ENCODE assay signal across 31 cellular contexts in the genomic region with DNA sequence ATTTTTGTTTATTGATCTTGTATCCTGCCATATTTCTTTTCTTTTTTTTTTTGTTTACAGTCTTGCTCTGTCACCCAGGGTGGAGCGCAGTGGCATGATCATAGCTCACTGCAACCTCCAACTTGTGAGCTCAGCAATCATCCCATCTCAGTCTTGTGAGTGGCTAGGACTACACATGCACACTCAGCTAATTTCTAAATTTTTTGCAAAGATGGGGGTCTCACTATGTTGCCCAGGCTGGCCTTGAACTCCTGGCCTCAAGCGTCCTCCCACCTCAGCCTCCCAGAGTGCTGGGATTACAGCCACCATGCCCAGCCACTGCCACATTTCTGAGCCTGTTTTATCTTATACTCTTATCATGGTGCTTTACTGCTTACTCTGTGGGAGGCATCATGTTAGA.
"Had no signal": no experiment of that assay in that cellular context is flagged by ENCODE, and none has a peak within 500 bp of the region (broad histone marks: within the 10 kb centered on the region; RNA-seq: fewer than 3 reads in every experiment).

No MANE protein-coding gene starts in this region.

- H3K36me3 ChIP-seq: neural progenitor cell, ovary, spleen, suprapubic skin, tibial artery, transverse colon, upper lobe of right lung, uterus had no signal

- DNase-seq: natural killer cell; occipital lobe; ovary; posterior cingulate gyrus; psoas muscle; right cardiac atrium; spleen; stimulated activated CD4-positive, alpha-beta T cell treated with anti-CD3 and anti-CD28 coated beads, Interleukin-12 subunit alpha, Interleukin-12 subunit beta, amount 100 ng/mL, for 4 hours; stimulated activated CD4-positive, alpha-beta T cell treated with anti-CD3 and anti-CD28 coated beads, Interleukin-1b, Interleukin-23, amount 100 ng/mL, for 48 hours; stimulated activated CD4-positive, alpha-beta T cell treated with anti-CD3 and anti-CD28 coated beads, Interleukin-4, amount 100 ng/mL, for 1 hour; stimulated activated CD4-positive, alpha-beta T cell treated with anti-CD3 and anti-CD28 coated beads, Interleukin-4, amount 100 ng/mL, for 4 hours; stimulated activated CD8-positive, alpha-beta memory T cell treated with anti-CD3 and anti-CD28 coated beads, Interleukin-4, amount 100 ng/mL, for 48 hours; stimulated activated naive CD4-positive, alpha-beta T cell; stimulated activated naive CD8-positive, alpha-beta T cell treated with anti-CD3 and anti-CD28 coated beads, Interleukin-15, amount 100 ng/mL, for 72 hours; stimulated activated naive CD8-positive, alpha-beta T cell treated with anti-CD3 and anti-CD28 coated beads, Interleukin-15, Interleukin-2, amounts not matched to agents 100 U/mL and 50 U/mL, for 24 hours; substantia nigra; testis; tibial artery; transverse colon; upper lobe of right lung; uterus had no signal

- H3K4me1 ChIP-seq: spleen, transverse colon, upper lobe of right lung, uterus had no signal

- H3K27ac ChIP-seq: neural progenitor cell, ovary, parathyroid adenoma, psoas muscle, skin epidermis, spleen, suprapubic skin, tibial artery, transverse colon, upper lobe of right lung, uterus had no signal

- H3K27ac Mint-ChIP-seq: natural killer cell; nephron; neural progenitor cell; progenitor cell of endocrine pancreas; stimulated activated memory B cell treated with anti-CD40 and anti-IgM and Interleukin-4, amounts not matched to agents 10 μg/mL and 1 μg/mL and 100 μg/mL, for 72 hours; type B pancreatic cell had no signal

- H3K4me3 ChIP-seq: neural progenitor cell, ovary, psoas muscle, skin epidermis, smooth muscle cell, spleen, suprapubic skin, testis, tibial artery, transverse colon, upper lobe of right lung, uterus had no signal

- H3K9me3 Mint-ChIP-seq: natural killer cell had no signal

- H3K9me3 ChIP-seq: ovary, psoas muscle, suprapubic skin, testis, transverse colon, upper lobe of right lung, uterus had no signal

- H3K4me3 Mint-ChIP-seq: natural killer cell; nephron; neural progenitor cell; stimulated activated memory B cell treated with anti-CD40 and anti-IgM and Interleukin-4, amounts not matched to agents 10 μg/mL and 1 μg/mL and 100 μg/mL, for 72 hours; stimulated activated naive CD8-positive, alpha-beta T cell treated with anti-CD3 and anti-CD28 coated beads, Interleukin-15, amount 100 ng/mL, for 72 hours; type B pancreatic cell had no signal

- H3K4me1 Mint-ChIP-seq: natural killer cell; nephron; stimulated activated naive CD8-positive, alpha-beta T cell treated with anti-CD3 and anti-CD28 coated beads, Interleukin-15, amount 100 ng/mL, for 72 hours had no signal

- H3K27me3 Mint-ChIP-seq: progenitor cell of endocrine pancreas; stimulated activated memory B cell treated with anti-CD40 and anti-IgM and Interleukin-4, amounts not matched to agents 10 μg/mL and 1 μg/mL and 100 μg/mL, for 72 hours; stimulated activated naive CD8-positive, alpha-beta T cell treated with anti-CD3 and anti-CD28 coated beads, Interleukin-15, amount 100 ng/mL, for 72 hours; type B pancreatic cell had no signal

- H3K27me3 ChIP-seq: neural progenitor cell, ovary, spleen, suprapubic skin, testis, tibial artery, transverse colon, upper lobe of right lung, uterus had no signal

- ATAC-seq: natural killer cell; psoas muscle; right cardiac atrium; sciatic nerve; stimulated activated memory B cell treated with anti-CD40 and anti-IgM and Interleukin-4, amounts not matched to agents 10 μg/mL and 1 μg/mL and 100 μg/mL, for 72 hours; stimulated activated naive CD8-positive, alpha-beta T cell treated with anti-CD3 and anti-CD28 coated beads, Interleukin-15, amount 100 ng/mL, for 72 hours; stimulated activated naive CD8-positive, alpha-beta T cell treated with anti-CD3 and anti-CD28 coated beads, Interleukin-15, Interleukin-2, amounts not matched to agents 100 U/mL and 50 U/mL, for 24 hours; upper lobe of right lung had no signal

- H3K36me3 Mint-ChIP-seq: natural killer cell; neural progenitor cell; stimulated activated memory B cell treated with anti-CD40 and anti-IgM and Interleukin-4, amounts not matched to agents 10 μg/mL and 1 μg/mL and 100 μg/mL, for 72 hours; type B pancreatic cell had no signal

- H3K4me2 ChIP-seq: neural progenitor cell, smooth muscle cell had no signal
